ENCODE assay signal across 8 cellular contexts in the genomic region with DNA sequence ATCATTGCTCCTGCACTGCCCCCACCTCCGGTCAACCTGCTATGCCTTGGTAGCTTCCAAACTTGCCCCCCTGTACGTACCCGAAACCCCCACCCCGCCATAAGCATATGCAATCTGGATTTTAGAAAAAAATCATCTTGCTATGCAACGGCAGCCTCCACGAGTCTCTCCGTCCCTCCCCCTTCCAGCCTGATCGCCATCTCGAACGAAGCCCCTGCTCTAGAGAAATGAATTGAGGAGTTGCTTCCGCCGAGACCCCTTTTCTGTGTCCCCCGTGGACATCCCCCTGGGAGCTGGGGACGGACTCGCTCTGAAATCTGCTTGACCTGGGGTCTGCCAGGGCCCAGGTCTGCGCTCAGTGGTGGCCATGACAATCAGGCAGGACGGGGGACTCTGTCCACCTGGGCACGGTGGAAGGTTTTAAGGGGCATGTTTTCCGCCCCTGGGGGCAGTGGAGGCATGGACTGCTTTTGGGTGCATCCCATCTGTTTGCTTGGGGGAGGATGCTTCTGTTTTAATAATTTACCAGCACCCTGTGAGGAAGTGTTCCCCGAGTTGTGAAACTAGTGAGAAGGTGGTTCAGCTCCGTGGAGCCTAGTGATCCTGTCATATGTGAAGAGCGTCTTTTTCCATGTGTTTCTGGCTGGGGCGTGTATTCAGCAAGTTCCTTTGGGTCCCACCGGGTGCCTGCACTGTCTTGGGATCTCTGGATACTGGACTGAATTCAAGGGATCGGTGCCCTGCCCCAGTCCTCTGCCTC. TPM values are rescaled to one million over a fixed set of nuclear protein-coding genes. Genes with fewer than 3 reads are reported as not detected.
DNase-seq lines count a peak whose midpoint lies in the region; ATAC-seq, FAIRE-seq and TF ChIP-seq lines count a peak whose summit lies in the region.

No MANE protein-coding gene starts in this region.

- no peak for FAIRE-seq in HTR-8/SVneo (lab: Jason Lieb, UNC)

- no peak for TF ChIP-seq CTCF in OCI-LY7 (conservative IDR thresholded peaks at IDR 0.05; ENCODE audit: low read length)

- peaks cover 34% of the 10 kb centered on the region for H3K4me1 ChIP-seq in OCI-LY7 (ENCODE audit: insufficient read depth, low read length, poor library complexity, severe bottlenecking)
- peaks cover 37% of the 10 kb centered on the region for H3K4me1 ChIP-seq in mucosa of stomach (ENCODE audit: control insufficient read depth, insufficient read depth, low read length)

- BruUV-seq in OCI-LY7 (replicated peaks; lab: Mats Ljungman, UMichigan): TSS peak; percentile 39

- peaks cover 44% of the 10 kb centered on the region for H3K4me1 Mint-ChIP-seq in central memory CD8-positive, alpha-beta T cell

- H3K27me3 ChIP-seq in mucosa of stomach (ENCODE audit: control insufficient read depth, insufficient read depth, low read length): no peaks in the 10 kb centered on the region

- intact Hi-C loops in OCI-LY7 (cut with micrococcal nuclease; ENCODE audit: unreplicated experiment): loop anchor here (10.0 kb wide), 1 partner anchor 105 kb away; the partner anchor contains the start of gene PLIN3

- peak overlapping the region; percentile 100 for H3K4me2 ChIP-seq in OCI-LY7 (ENCODE audit: low read length)

- no peaks in the 10 kb centered on the region for H4K20me1 ChIP-seq in OCI-LY7 (ENCODE audit: insufficient read depth, low read length)

- POLR2A ChIA-PET in OCI-LY7 (lab: Charles Lee): no interaction called here

- H3K27ac ChIP-seq in OCI-LY7 (ENCODE audit: low read depth, low read length, poor library complexity, severe bottlenecking): no peak overlapping the region

- no peaks in the 10 kb centered on the region for H3K9me3 Mint-ChIP-seq in central memory CD8-positive, alpha-beta T cell

- H3K4me3 ChIP-seq in OCI-LY7 (ENCODE audit: low read depth, low read length, poor library complexity, severe bottlenecking) (peak overlapping the region; percentile 85), mucosa of stomach (ENCODE audit: low read length) (peak overlapping the region; percentile 77)

- H3K9me3 ChIP-seq in OCI-LY7 (ENCODE audit: low read length): no peaks in the 10 kb centered on the region
- H3K9me3 ChIP-seq in mucosa of stomach (ENCODE audit: control insufficient read depth, low read length): no peaks in the 10 kb centered on the region

- peaks cover 9% of the 10 kb centered on the region; the same call in 1 of the 2 replicates for H3K79me2 ChIP-seq in OCI-LY7 (ENCODE audit: insufficient read depth, low read depth, low read length)

- H3K4me3 Mint-ChIP-seq in central memory CD8-positive, alpha-beta T cell: peak overlapping the region; percentile 93

- no peak overlapping the region for H2AFZ ChIP-seq in OCI-LY7 (ENCODE audit: low read length)

- peak; percentile 70 for DNase-seq in activated effector memory CD4-positive, alpha-beta T cell treated with anti-CD3 and anti-CD28 coated beads, Interleukin-2, amount 50 U/mL, for 16 hours
- DNase-seq in activated effector memory CD4-positive, alpha-beta T cell treated with Interleukin-2 at 50 U/mL for 16 hours: no peak
- peak; percentile 43 for DNase-seq in OCI-LY7 (ENCODE audit: low spot score)
- DNase-seq in central memory CD8-positive, alpha-beta T cell (ENCODE audit: low spot score in 2 of 2): no peak
- no peak for DNase-seq in HTR-8/SVneo (ENCODE audit: insufficient read length, low spot score)
- DNase-seq in NCI-H446 treated with DMSO at 0.1 percent for 48 hours (lab: John Stamatoyannopoulos, UW): no peak
- no peak for DNase-seq in T1000 (lab: John Stamatoyannopoulos, UW)

- H3K36me3 Mint-ChIP-seq in central memory CD8-positive, alpha-beta T cell (ENCODE audit: insufficient read depth): peaks cover 17% of the 10 kb centered on the region

- H3K36me3 ChIP-seq in OCI-LY7 (ENCODE audit: insufficient read depth, low read length) (peaks cover 14% of the 10 kb centered on the region), mucosa of stomach (ENCODE audit: control insufficient read depth, insufficient read depth, low read length) (no peaks in the 10 kb centered on the region)

- no peaks in the 10 kb centered on the region for H3K27me3 Mint-ChIP-seq in central memory CD8-positive, alpha-beta T cell

- no peaks in the 10 kb centered on the region for H3K9me2 ChIP-seq in OCI-LY7 (ENCODE audit: insufficient read depth, low read length)

- peak overlapping the region; percentile 86 for H3K27ac Mint-ChIP-seq in central memory CD8-positive, alpha-beta T cell (ENCODE audit: low read depth)

- CTCF ChIA-PET in OCI-LY7 (lab: Charles Lee; ENCODE audit: unreplicated experiment): no interaction called here

- no peak for ATAC-seq in central memory CD8-positive, alpha-beta T cell (replicated peaks; ENCODE audit: extremely low read depth, poor library complexity, severe bottlenecking)

- peak overlapping the region; percentile 76 for H3K9ac ChIP-seq in mucosa of stomach (ENCODE audit: low read length)

RNA-seq across cellular contexts. Expression of gene KDM4B, which starts 1.0 kb away (rescaled TPM):
- total RNA-seq in OCI-LY7 (2014; rRNA removed; shearing (Covaris generic)): 14.2 and 24.3 TPM in 2 replicates
- total RNA-seq in OCI-LY7 (2022): 36.3 and 44.2 TPM in 2 replicates

Comparison
In these comparisons a context has a peak if more than half of its experiments do, and no peak if none do; other contexts are left out.
1. DNase-seq: peak in activated effector memory CD4-positive, alpha-beta T cell treated with anti-CD3 and anti-CD28 coated beads, Interleukin-2, amount 50 U/mL, for 16 hours (single experiment) and OCI-LY7 (single experiment); none in activated effector memory CD4-positive, alpha-beta T cell treated with Interleukin-2 at 50 U/mL for 16 hours (single experiment), central memory CD8-positive, alpha-beta T cell (0 of 2), HTR-8/SVneo (single experiment), NCI-H446 treated with DMSO at 0.1 percent for 48 hours (single experiment) and T1000 (single experiment).